Comparison of ENCODE assay signal across 26 cellular contexts in genomic region chr16:55061126-55061525, GRCh38.
"Had no signal": no experiment of that assay in that cellular context is flagged by ENCODE, and none has a peak within 500 bp of the region (broad histone marks: within the 10 kb centered on the region; RNA-seq: fewer than 3 reads in every experiment).

No MANE protein-coding gene starts in this region.

- H3K9me3 ChIP-seq: colonic mucosa, esophagus squamous epithelium, heart left ventricle, left lung had no signal

- H3K36me3 Mint-ChIP-seq: immature natural killer cell had no signal

- ATAC-seq: effector memory CD8-positive, alpha-beta T cell; esophagus mucosa; gastroesophageal sphincter; heart left ventricle; left lung; left ventricle myocardium superior; lower lobe of right lung had no signal

- H3K9me3 Mint-ChIP-seq: dendritic cell treated with granulocyte-macrophage colony-stimulating factor and Interleukin-4, amounts not matched to agents 40 ng/mL and 50 ng/mL, for 4 days; endodermal cell had no signal

- H3K27ac Mint-ChIP-seq: dendritic cell treated with granulocyte-macrophage colony-stimulating factor and Interleukin-4, amounts not matched to agents 40 ng/mL and 50 ng/mL, for 4 days; effector memory CD8-positive, alpha-beta T cell; endodermal cell; immature natural killer cell had no signal

- H3K27ac ChIP-seq: colonic mucosa, epithelial cell of prostate, esophagus squamous epithelium, gastroesophageal sphincter, heart left ventricle, hepatocyte, left lung, lower lobe of right lung had no signal

- H3K36me3 ChIP-seq: colonic mucosa, esophagus squamous epithelium, gastroesophageal sphincter, heart left ventricle, left lung, lower lobe of right lung had no signal

- H3K4me3 ChIP-seq: colonic mucosa, esophagus squamous epithelium, gastroesophageal sphincter, heart left ventricle, hepatocyte, left lung, lower lobe of right lung had no signal

- DNase-seq: colonic mucosa; cortex of kidney; effector CD8-positive, alpha-beta T cell; effector memory CD8-positive, alpha-beta T cell; endodermal cell; erythroblast; esophagus squamous epithelium; foreskin fibroblast; foreskin melanocyte; heart left ventricle; hypothalamus; immature natural killer cell; islet precursor cell; kidney; kidney glomerular epithelial cell; left lung; left ventricle myocardium superior; lower lobe of right lung; mesendoderm; midbrain had no signal

- H3K4me1 ChIP-seq: left lung, lower lobe of right lung had no signal

- FAIRE-seq: endometrium, kidney had no signal
